Comparison of ENCODE assay signal across 23 cellular contexts in the genomic region with DNA sequence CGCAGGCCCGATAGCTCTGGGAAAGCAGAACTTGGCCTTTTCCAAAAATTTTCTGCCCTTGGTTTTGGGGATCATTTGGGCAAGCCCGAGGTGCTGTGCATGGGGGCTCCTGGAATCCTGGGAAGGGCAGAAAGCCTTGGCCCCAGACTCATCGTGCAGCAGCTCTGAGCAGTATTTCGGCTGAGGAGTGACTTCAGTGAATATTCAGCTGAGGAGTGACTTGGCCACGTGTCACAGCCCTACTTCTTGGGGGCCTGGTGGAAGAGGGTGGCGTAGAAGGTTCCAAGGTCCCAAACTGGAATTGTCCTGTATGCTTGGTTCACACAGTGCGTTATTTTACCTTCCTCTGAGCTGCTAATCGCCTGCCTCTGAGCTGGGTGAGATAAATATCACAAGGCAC. TPM values are rescaled to one million over a fixed set of nuclear protein-coding genes. Genes with fewer than 3 reads are reported as not detected.
DNase-seq lines count a peak whose midpoint lies in the region; ATAC-seq and TF ChIP-seq lines count a peak whose summit lies in the region.
"Had no signal": no experiment of that assay in that cellular context is flagged by ENCODE, and none has a peak within 500 bp of the region (broad histone marks: within the 10 kb centered on the region; RNA-seq: fewer than 3 reads in every experiment).

No MANE protein-coding gene starts in this region.

- ATAC-seq in left colon (peak; percentile 29), GM19351 (IDR thresholded peaks at IDR 0.05; ENCODE audit: unreplicated experiment) (no peak), GM18505 (IDR thresholded peaks at IDR 0.05; ENCODE audit: unreplicated experiment) (no peak)
- ATAC-seq: GM12878; stimulated activated naive CD8-positive, alpha-beta T cell treated with anti-CD3 and anti-CD28 coated beads, Interleukin-15, Interleukin-2, amounts not matched to agents 100 U/mL and 50 U/mL, for 24 hours; upper lobe of right lung had no signal

- peaks cover 10% of the 10 kb centered on the region for H3K9me3 Mint-ChIP-seq in glutamatergic neuron (ENCODE audit: unreplicated experiment)

- DNase-seq in AG10803 (ENCODE audit: low read depth) (no peak), SK-N-MC (ENCODE audit: low read depth, low spot score) (no peak), left colon (peak; percentile 28 to 40), retina (peak; percentile 28), Kasumi-1 (lab: John Stamatoyannopoulos, UW) (no peak), glutamatergic neuron (no peak)
- DNase-seq: CD4-positive, CD25-positive, alpha-beta regulatory T cell; DMS153; foreskin fibroblast; GF-D8; KG1; kidney glomerular epithelial cell; MV-4-11; NCI-H2227 treated with DMSO at 0.1 percent for 48 hours; PC-3; sigmoid colon; stimulated activated CD4-positive, alpha-beta T cell treated with anti-CD3 and anti-CD28 coated beads, Interleukin-2, amount 100 ng/mL, for 24 hours; stimulated activated naive CD8-positive, alpha-beta T cell treated with anti-CD3 and anti-CD28 coated beads, Interleukin-15, Interleukin-2, amounts not matched to agents 100 U/mL and 50 U/mL, for 24 hours; upper lobe of right lung had no signal

- no peak overlapping the region for H3K4me3 Mint-ChIP-seq in glutamatergic neuron (ENCODE audit: unreplicated experiment)
- H3K4me3 Mint-ChIP-seq: CD4-positive, CD25-positive, alpha-beta regulatory T cell had no signal

- intact Hi-C loops in left colon (cut with DNase I, micrococcal nuclease) = no loop called here

- H3K27me3 Mint-ChIP-seq in glutamatergic neuron (ENCODE audit: unreplicated experiment) = peaks cover 11% of the 10 kb centered on the region

- H3K4me1 Mint-ChIP-seq in glutamatergic neuron (ENCODE audit: low read depth, unreplicated experiment) = peaks cover 2% of the 10 kb centered on the region

- H3K9ac ChIP-seq in SK-N-MC (ENCODE audit: insufficient read length) = peak overlapping the region; percentile 17

- H3K9me3 ChIP-seq in SK-N-MC (ENCODE audit: low read depth, low read length) = no peaks in the 10 kb centered on the region
- H3K9me3 ChIP-seq: sigmoid colon, upper lobe of right lung had no signal

- H3K36me3 Mint-ChIP-seq in glutamatergic neuron (ENCODE audit: unreplicated experiment) = no peaks in the 10 kb centered on the region
- H3K36me3 Mint-ChIP-seq: activated naive CD8-positive, alpha-beta T cell; CD4-positive, CD25-positive, alpha-beta regulatory T cell had no signal

- TF ChIP-seq POLR2A in GM18505 (IDR thresholded peaks at IDR 0.05; ENCODE audit: borderline replicate concordance, extremely low read depth, insufficient read depth, insufficient read length) = no peak

- no peak overlapping the region for H3K27ac Mint-ChIP-seq in glutamatergic neuron (ENCODE audit: unreplicated experiment)
- H3K27ac Mint-ChIP-seq: activated naive CD8-positive, alpha-beta T cell; CD4-positive, CD25-positive, alpha-beta regulatory T cell had no signal

- no peak overlapping the region for H3K27ac ChIP-seq in SK-N-MC

- 0 out of 2 replicates have a peak overlapping the region, but pooled peaks have one; percentile 3 for H3K4me3 ChIP-seq in AG10803 (ENCODE audit: low read length)
- H3K4me3 ChIP-seq in SK-N-MC = peak overlapping the region; percentile 78; the same call in 1 of the 2 replicates

- TF ChIP-seq CTCF in AG10803 (conservative IDR thresholded peaks at IDR 0.05; ENCODE audit: low read length) (no peak), glutamatergic neuron (IDR thresholded peaks at IDR 0.05; ENCODE audit: partially characterized antibody, unreplicated experiment) (no peak)

- peaks cover 2% of the 10 kb centered on the region for H3K36me3 ChIP-seq in SK-N-MC (ENCODE audit: insufficient read depth, low read length)
- H3K36me3 ChIP-seq: sigmoid colon, upper lobe of right lung had no signal

RNA-seq across cellular contexts. Expression of a gene that starts 1.1 kb away (rescaled TPM):
- total RNA-seq in left colon (10 to 100 TPM; 37.1 to 60.4 TPM), glutamatergic neuron (ENCODE audit: unreplicated experiment) (0.66 TPM)
- total RNA-seq: CD4-positive, CD25-positive, alpha-beta regulatory T cell had no signal

Comparison
In these comparisons a context has a peak if more than half of its experiments do, and no peak if none do; other contexts are left out.
1. DNase-seq: peak in left colon (2 of 2) and retina (single experiment); none in AG10803 (single experiment), SK-N-MC (single experiment), Kasumi-1 (0 of 2) and glutamatergic neuron (single experiment).
2. RNA of a gene that starts 1.1 kb away (total RNA-seq): 37.1 to 60.4 TPM in left colon; 0.66 TPM in glutamatergic neuron (single experiment); every median in the first group is over 10 times any median in the second.